In the genomic region with DNA sequence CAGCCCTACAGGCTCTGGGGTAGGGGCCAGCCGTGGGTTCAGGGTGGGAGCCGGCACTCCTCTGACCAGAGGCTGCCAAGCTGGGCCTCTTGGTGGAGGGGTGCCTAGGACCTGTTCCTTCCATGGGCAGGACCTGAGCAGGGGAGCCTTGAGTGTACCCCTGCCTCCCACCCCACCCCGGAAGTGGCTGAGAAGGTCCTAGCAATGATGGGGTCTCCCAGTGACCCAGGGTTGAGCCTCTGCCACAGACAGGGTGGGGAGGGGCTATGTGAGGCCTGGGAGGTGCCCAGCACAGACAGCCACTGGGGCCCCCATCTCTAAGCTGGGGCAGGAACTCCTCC, we compare ENCODE assay signal across 17 cellular contexts. TPM values are rescaled to one million over a fixed set of nuclear protein-coding genes. Genes with fewer than 3 reads are reported as not detected.
A peak's percentile ranks its signal among the peaks of the same experiment; 100 is the strongest.
DNase-seq lines count a peak whose midpoint lies in the region; ATAC-seq and TF ChIP-seq lines count a peak whose summit lies in the region.
"Had no signal": no experiment of that assay in that cellular context is flagged by ENCODE, and none has a peak within 500 bp of the region (broad histone marks: within the 10 kb centered on the region; RNA-seq: fewer than 3 reads in every experiment).

No MANE protein-coding gene starts in this region.

- POLR2A ChIA-PET in activated CD4-positive, alpha-beta T cell treated with anti-CD3 and anti-CD28 coated beads, Interleukin-2, amount 10 ng/mL, durations not matched to agents 7 days and 5 days (lab: Charles Lee) = no interaction called here

- ATAC-seq in RWPE2 (ENCODE audit: low read depth) = no peak
- ATAC-seq in GM19328 (IDR thresholded peaks at IDR 0.05; ENCODE audit: unreplicated experiment) = no peak
- ATAC-seq: CD8-positive, alpha-beta T cell; left lobe of liver; stimulated activated naive B cell treated with anti-CD40 and anti-IgM and Interleukin-4, amounts not matched to agents 10 μg/mL and 1 μg/mL and 100 μg/mL, for 72 hours had no signal

- no peak overlapping the region for H3K4me2 ChIP-seq in osteoblast (ENCODE audit: insufficient read depth, low read length)

- TF ChIP-seq POLR2A in thyroid gland (IDR thresholded peaks at IDR 0.05) = no peak

- H3K27ac Mint-ChIP-seq in activated CD4-positive, alpha-beta T cell treated with anti-CD3 and anti-CD28 coated beads, Interleukin-2, amount 10 ng/mL, durations not matched to agents 7 days and 5 days = no peak overlapping the region
- H3K27ac Mint-ChIP-seq: activated T-cell treated with anti-CD3 and anti-CD28 coated beads, Interleukin-2, amount 50 U/mL, for 24 hours; CD8-positive, alpha-beta T cell; stimulated activated naive B cell treated with anti-CD40 and anti-IgM and Interleukin-4, amounts not matched to agents 10 μg/mL and 1 μg/mL and 100 μg/mL, for 72 hours; T-helper 1 cell treated with Interleukin-12 subunit alpha and Interleukin-12 subunit beta and Interleukin-4 antibody, amounts not matched to agents 30 μg/mL and 1 μg/mL, for 36 hours had no signal

- intact Hi-C loops in thyroid gland (cut with DNase I) = no loop called here

- no peak overlapping the region for H2AFZ ChIP-seq in osteoblast (ENCODE audit: low read length)

- no peaks in the 10 kb centered on the region for H3K79me2 ChIP-seq in osteoblast (ENCODE audit: insufficient read depth, low read length)

- CTCF ChIA-PET in activated CD4-positive, alpha-beta T cell treated with anti-CD3 and anti-CD28 coated beads, Interleukin-2, amount 10 ng/mL, durations not matched to agents 7 days and 5 days (lab: Charles Lee) = interaction anchor here (1.3 to 1.4 kb wide), 2 partner anchors 13 to 20 kb away, joined by 4 read pairs; no protein-coding TSS in a partner anchor

- no peaks in the 10 kb centered on the region for H3K27me3 Mint-ChIP-seq in activated CD4-positive, alpha-beta T cell treated with anti-CD3 and anti-CD28 coated beads, Interleukin-2, amount 10 ng/mL, durations not matched to agents 7 days and 5 days
- H3K27me3 Mint-ChIP-seq: activated T-cell treated with anti-CD3 and anti-CD28 coated beads, Interleukin-2, amount 50 U/mL, for 24 hours; stimulated activated naive B cell treated with anti-CD40 and anti-IgM and Interleukin-4, amounts not matched to agents 10 μg/mL and 1 μg/mL and 100 μg/mL, for 72 hours had no signal

- no peaks in the 10 kb centered on the region for H3K9me3 ChIP-seq in RWPE2 (ENCODE audit: severe bottlenecking)
- H3K9me3 ChIP-seq in esophagus (ENCODE audit: control insufficient read depth in 2 of 2, insufficient read depth in 1 of 2, low read depth in 1 of 2, low read length in 1 of 2) = no peaks in the 10 kb centered on the region
- no peaks in the 10 kb centered on the region for H3K9me3 ChIP-seq in osteoblast (ENCODE audit: low read depth, low read length)
- no peaks in the 10 kb centered on the region for H3K9me3 ChIP-seq in thyroid gland
- H3K9me3 ChIP-seq: pancreas had no signal

- WGBS in esophagus, 2 donors = 65 to 77% methylated on average over 3 of the region's 3 CpGs
- WGBS in thyroid gland, 2 donors = 40% methylated on average over 1 of the region's 3 CpGs; no CpG with 5 or more reads in 1 of the 2 donors

- H3K27me3 ChIP-seq in RWPE2 (ENCODE audit: insufficient read depth, poor library complexity, severe bottlenecking) = no peaks in the 10 kb centered on the region
- H3K27me3 ChIP-seq in esophagus (ENCODE audit: control insufficient read depth in 1 of 2, insufficient read depth in 2 of 2, low read length in 2 of 2) = no peaks in the 10 kb centered on the region
- H3K27me3 ChIP-seq in osteoblast (ENCODE audit: insufficient read depth, low read length) = no peaks in the 10 kb centered on the region
- H3K27me3 ChIP-seq in thyroid gland = no peaks in the 10 kb centered on the region
- H3K27me3 ChIP-seq: pancreas had no signal

- H3K4me3 ChIP-seq in RWPE2 (ENCODE audit: severe bottlenecking) (no peak overlapping the region), esophagus (ENCODE audit: low read depth in 1 of 2, low read length in 2 of 2) (no peak overlapping the region), osteoblast (ENCODE audit: insufficient read depth, low read length) (no peak overlapping the region), thyroid gland (replicated peaks in 1 of 3) (no peak overlapping the region), foreskin fibroblast (ENCODE audit: low read depth in 1 of 2, low read length in 2 of 2) (no peak overlapping the region)
- H3K4me3 ChIP-seq: pancreas had no signal

- H3K4me1 Mint-ChIP-seq in activated CD4-positive, alpha-beta T cell treated with anti-CD3 and anti-CD28 coated beads, Interleukin-2, amount 10 ng/mL, durations not matched to agents 7 days and 5 days = peaks cover 40% of the 10 kb centered on the region

- TF ChIP-seq CTCF in RWPE2 (IDR thresholded peaks at IDR 0.05; ENCODE audit: poor library complexity, severe bottlenecking) = no peak
- TF ChIP-seq CTCF in osteoblast (IDR thresholded peaks at IDR 0.05; ENCODE audit: extremely low read depth, low read depth, low read length) = no peak
- no peak for TF ChIP-seq CTCF in thyroid gland (IDR thresholded peaks at IDR 0.05)
- TF ChIP-seq CTCF in foreskin fibroblast (IDR thresholded peaks at IDR 0.05; ENCODE audit: low read depth, low read length) = no peak

- no peaks in the 10 kb centered on the region for H3K9me3 Mint-ChIP-seq in activated CD4-positive, alpha-beta T cell treated with anti-CD3 and anti-CD28 coated beads, Interleukin-2, amount 10 ng/mL, durations not matched to agents 7 days and 5 days
- H3K9me3 Mint-ChIP-seq: activated T-cell treated with anti-CD3 and anti-CD28 coated beads, Interleukin-2, amount 50 U/mL, for 24 hours; CD8-positive, alpha-beta T cell; stimulated activated naive B cell treated with anti-CD40 and anti-IgM and Interleukin-4, amounts not matched to agents 10 μg/mL and 1 μg/mL and 100 μg/mL, for 72 hours; T-helper 1 cell treated with Interleukin-12 subunit alpha and Interleukin-12 subunit beta and Interleukin-4 antibody, amounts not matched to agents 30 μg/mL and 1 μg/mL, for 36 hours had no signal

- DNase-seq in RWPE2 (ENCODE audit: low spot score) = no peak
- no peak for DNase-seq in osteoblast (ENCODE audit: insufficient read length, low spot score, missing footprints)
- no peak for DNase-seq in thyroid gland
- no peak for DNase-seq in NCI-H1930 (lab: John Stamatoyannopoulos, UW)
- no peak for DNase-seq in activated CD4-positive, alpha-beta T cell treated with anti-CD3 and anti-CD28 coated beads, Interleukin-2, amount 10 ng/mL, durations not matched to agents 7 days and 5 days
- no peak for DNase-seq in foreskin fibroblast
- DNase-seq: activated CD4-positive, alpha-beta T cell treated with anti-CD3 and anti-CD28 coated beads for 1 hour; activated T-cell treated with anti-CD3 and anti-CD28 coated beads, Interleukin-2, amount 50 U/mL, for 24 hours; stimulated activated CD4-positive, alpha-beta T cell treated with anti-CD3 and anti-CD28 coated beads, Interleukin-4, amount 100 ng/mL, for 4 hours; stimulated activated naive B cell treated with anti-CD40 and anti-IgM and Interleukin-4, amounts not matched to agents 10 μg/mL and 1 μg/mL and 100 μg/mL, for 72 hours had no signal

- H3K36me3 Mint-ChIP-seq in activated CD4-positive, alpha-beta T cell treated with anti-CD3 and anti-CD28 coated beads, Interleukin-2, amount 10 ng/mL, durations not matched to agents 7 days and 5 days (ENCODE audit: low read depth) = peaks cover 5% of the 10 kb centered on the region

- no peaks in the 10 kb centered on the region for H4K20me1 ChIP-seq in osteoblast (ENCODE audit: insufficient read depth, low read length)

- H3K27ac ChIP-seq in RWPE2 (ENCODE audit: poor library complexity, severe bottlenecking) = peak overlapping the region; percentile 92
- H3K27ac ChIP-seq in esophagus (ENCODE audit: low read depth in 2 of 2, low read length in 1 of 2) = peak overlapping the region; percentile 85 to 92
- H3K27ac ChIP-seq in osteoblast (ENCODE audit: low read depth, low read length) = peak overlapping the region; percentile 92
- peak overlapping the region; percentile 44 to 68 (median 56) for H3K27ac ChIP-seq in thyroid gland
- H3K27ac ChIP-seq: HL-60 had no signal

- H3K4me3 Mint-ChIP-seq in activated CD4-positive, alpha-beta T cell treated with anti-CD3 and anti-CD28 coated beads, Interleukin-2, amount 10 ng/mL, durations not matched to agents 7 days and 5 days = no peak overlapping the region
- H3K4me3 Mint-ChIP-seq: activated T-cell treated with anti-CD3 and anti-CD28 coated beads, Interleukin-2, amount 50 U/mL, for 24 hours; CD8-positive, alpha-beta T cell; stimulated activated naive B cell treated with anti-CD40 and anti-IgM and Interleukin-4, amounts not matched to agents 10 μg/mL and 1 μg/mL and 100 μg/mL, for 72 hours; T-helper 1 cell treated with Interleukin-12 subunit alpha and Interleukin-12 subunit beta and Interleukin-4 antibody, amounts not matched to agents 30 μg/mL and 1 μg/mL, for 36 hours had no signal

- H3K36me3 ChIP-seq in RWPE2 (ENCODE audit: low read depth) (no peaks in the 10 kb centered on the region), esophagus (ENCODE audit: control insufficient read depth in 2 of 2, insufficient read depth in 2 of 2, low read length in 1 of 2) (peaks cover 0 to 1% of the 10 kb centered on the region in 2 donors), osteoblast (ENCODE audit: insufficient read depth, low read length) (no peaks in the 10 kb centered on the region), thyroid gland (no peaks in the 10 kb centered on the region)
- H3K36me3 ChIP-seq: pancreas had no signal

- H3K4me1 ChIP-seq in RWPE2 (ENCODE audit: insufficient read depth, poor library complexity, severe bottlenecking) = peaks cover 59% of the 10 kb centered on the region
- H3K4me1 ChIP-seq in esophagus (ENCODE audit: control insufficient read depth in 2 of 2, insufficient read depth in 2 of 2, low read length in 1 of 2) = peaks cover 36 to 69% of the 10 kb centered on the region in 2 donors
- peaks cover 43% of the 10 kb centered on the region for H3K4me1 ChIP-seq in osteoblast (ENCODE audit: insufficient read depth, low read length)
- peaks cover 5 to 86% of the 10 kb centered on the region in 2 donors for H3K4me1 ChIP-seq in thyroid gland
- H3K4me1 ChIP-seq: pancreas had no signal

RNA-seq across cellular contexts. Expression of a gene that starts 6.2 kb away (rescaled TPM):
- 10 to 100 TPM; 27.4 to 62.9 TPM for polyA plus RNA-seq in esophagus
- total RNA-seq in osteoblast = 54.2 and 56.5 TPM in 2 replicates
- 10 to 100 TPM; 11.3 to 39.8 (median 26.7) TPM for total RNA-seq in thyroid gland
- total RNA-seq in activated CD4-positive, alpha-beta T cell treated with anti-CD3 and anti-CD28 coated beads, Interleukin-2, amount 10 ng/mL, durations not matched to agents 7 days and 5 days = 1 to 10 TPM; 7.1 to 9.2 TPM

RNA-seq across cellular contexts. Expression of a gene that starts 45.7 kb away (rescaled TPM):
- polyA plus RNA-seq in esophagus = 10 to 100 TPM; 22.9 to 32.7 TPM
- total RNA-seq in osteoblast = 5.6 and 9.4 TPM in 2 replicates
- total RNA-seq in thyroid gland = 1 to 10 TPM; 3.5 to 9.6 (median 5.0) TPM
- total RNA-seq in activated CD4-positive, alpha-beta T cell treated with anti-CD3 and anti-CD28 coated beads, Interleukin-2, amount 10 ng/mL, durations not matched to agents 7 days and 5 days = not detected
